12 cellular contexts compared by ENCODE assay signal in the genomic region with DNA sequence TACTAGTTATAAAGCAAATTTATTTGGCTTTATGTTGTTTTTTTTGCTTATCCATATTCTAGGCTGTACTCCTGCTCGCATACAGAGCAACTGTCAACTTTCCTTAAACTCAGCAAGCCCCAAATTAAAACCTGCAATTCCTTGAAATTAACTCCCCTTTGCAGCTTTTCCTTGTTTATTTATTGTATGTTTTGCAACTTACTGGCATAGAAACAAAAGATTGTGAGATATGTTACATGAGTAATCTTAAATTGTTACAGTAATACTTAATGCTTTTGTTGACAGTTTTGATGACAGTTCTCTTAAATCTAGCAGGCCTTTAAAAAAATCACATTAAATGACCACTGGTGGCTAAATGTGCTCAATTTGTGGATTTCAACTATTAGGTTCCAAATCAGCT. TPM values are rescaled to one million over a fixed set of nuclear protein-coding genes. Genes with fewer than 3 reads are reported as not detected.
DNase-seq lines count a peak whose midpoint lies in the region; ATAC-seq and TF ChIP-seq lines count a peak whose summit lies in the region.
"Had no signal": no experiment of that assay in that cellular context is flagged by ENCODE, and none has a peak within 500 bp of the region (broad histone marks: within the 10 kb centered on the region; RNA-seq: fewer than 3 reads in every experiment).

No MANE protein-coding gene starts in this region.

- H3K27ac Mint-ChIP-seq in CD8-positive, alpha-beta T cell: peak overlapping the region; percentile 57
- no peak overlapping the region for H3K27ac Mint-ChIP-seq in nephron progenitor cell

- no peaks in the 10 kb centered on the region for H4K20me1 ChIP-seq in OCI-LY1 (ENCODE audit: insufficient read depth, low read length)

- H3K9ac ChIP-seq in OCI-LY1 (ENCODE audit: low read length): no peak overlapping the region

- no peak overlapping the region for H3K27ac ChIP-seq in CD8-positive, alpha-beta T cell (ENCODE audit: low read depth, low read length)
- H3K27ac ChIP-seq in OCI-LY1 (ENCODE audit: low read depth, low read length, poor library complexity, severe bottlenecking) (no peak overlapping the region), dorsolateral prefrontal cortex (peak overlapping the region in 3 of 59 donors; percentile 18 to 40 (median 19))

- ATAC-seq in CD8-positive, alpha-beta T cell: no peak
- ATAC-seq in GM21423 (IDR thresholded peaks at IDR 0.05; ENCODE audit: unreplicated experiment): no peak

- no peak for TF ChIP-seq CTCF in CD8-positive, alpha-beta T cell (IDR thresholded peaks at IDR 0.05)
- TF ChIP-seq CTCF in OCI-LY1 (IDR thresholded peaks at IDR 0.05; ENCODE audit: low read length) (no peak), dorsolateral prefrontal cortex (IDR thresholded peaks at IDR 0.05 in 54 of 56, conservative IDR thresholded peaks at IDR 0.05 in 2 of 56; ENCODE audit: low read depth in 1 of 56, partially characterized antibody in 56 of 56) (no peak), nephron progenitor cell (IDR thresholded peaks at IDR 0.05) (no peak)

- H3K27me3 Mint-ChIP-seq in CD8-positive, alpha-beta T cell (ENCODE audit: low read depth): no peaks in the 10 kb centered on the region
- H3K27me3 Mint-ChIP-seq in nephron progenitor cell (ENCODE audit: low read depth, poor library complexity): peaks cover 4% of the 10 kb centered on the region

- H3K9me3 Mint-ChIP-seq in CD8-positive, alpha-beta T cell: no peaks in the 10 kb centered on the region
- H3K9me3 Mint-ChIP-seq in nephron progenitor cell: peaks cover 13% of the 10 kb centered on the region

- H2AFZ ChIP-seq in OCI-LY1 (ENCODE audit: low read length): no peak overlapping the region

- H3F3A ChIP-seq in OCI-LY1 (ENCODE audit: insufficient read depth, low read length): no peaks in the 10 kb centered on the region

- no peak overlapping the region for H3K4me3 ChIP-seq in CD8-positive, alpha-beta T cell (ENCODE audit: low read depth, low read length)
- H3K4me3 ChIP-seq in OCI-LY1 (ENCODE audit: low read depth, low read length, poor library complexity, severe bottlenecking): no peak overlapping the region
- H3K4me3 ChIP-seq in dorsolateral prefrontal cortex: peak overlapping the region in 43 of 59 donors; percentile 4 to 100 (median 97)

- peaks cover 76% of the 10 kb centered on the region for H3K36me3 Mint-ChIP-seq in CD8-positive, alpha-beta T cell
- peaks cover 49% of the 10 kb centered on the region for H3K36me3 Mint-ChIP-seq in nephron progenitor cell (ENCODE audit: low read depth)

- H3K9me2 ChIP-seq in OCI-LY1 (ENCODE audit: low read depth, low read length): no peaks in the 10 kb centered on the region

- H3K79me2 ChIP-seq in OCI-LY1 (ENCODE audit: insufficient read depth, low read length): peaks cover 76% of the 10 kb centered on the region

- H3K4me3 Mint-ChIP-seq in CD8-positive, alpha-beta T cell: peak overlapping the region; percentile 95
- peak overlapping the region; percentile 32 for H3K4me3 Mint-ChIP-seq in nephron progenitor cell

- CTCF ChIA-PET in CD8-positive, alpha-beta T cell (lab: Charles Lee): interaction anchor here (0.8 to 1.2 kb wide), 2 partner anchors 15 to 63 kb away, joined by 3 read pairs; no protein-coding TSS in a partner anchor

- peak overlapping the region; percentile 95 for H3K4me2 ChIP-seq in OCI-LY1 (ENCODE audit: low read length)

- peaks cover 22% of the 10 kb centered on the region for H3K36me3 ChIP-seq in CD8-positive, alpha-beta T cell (ENCODE audit: insufficient read depth, low read length)
- peaks cover 88% of the 10 kb centered on the region for H3K36me3 ChIP-seq in OCI-LY1 (ENCODE audit: insufficient read depth, low read length)

- H3K27me3 ChIP-seq in CD8-positive, alpha-beta T cell (ENCODE audit: insufficient read depth, low read length): no peaks in the 10 kb centered on the region
- no peaks in the 10 kb centered on the region for H3K27me3 ChIP-seq in OCI-LY1 (ENCODE audit: insufficient read depth, low read length)
- no peaks in the 10 kb centered on the region for H3K27me3 ChIP-seq in dorsolateral prefrontal cortex

- H3K4me1 ChIP-seq in CD8-positive, alpha-beta T cell (ENCODE audit: insufficient read depth, low read length): peaks cover 23% of the 10 kb centered on the region
- peaks cover 26% of the 10 kb centered on the region for H3K4me1 ChIP-seq in OCI-LY1 (ENCODE audit: insufficient read depth, low read length, severe bottlenecking)

- no peaks in the 10 kb centered on the region for H3K9me3 ChIP-seq in CD8-positive, alpha-beta T cell (ENCODE audit: low read length)
- H3K9me3 ChIP-seq in OCI-LY1 (ENCODE audit: low read length): no peaks in the 10 kb centered on the region

- POLR2A ChIA-PET in CD8-positive, alpha-beta T cell (lab: Charles Lee): interaction anchor here (1.4 kb wide), 2 partner anchors 10 to 16 kb away, joined by 3 to 4 read pairs; no protein-coding TSS in a partner anchor

- no peak for DNase-seq in CD8-positive, alpha-beta T cell
- DNase-seq in dorsolateral prefrontal cortex (no peak), nephron progenitor cell (no peak), NCI-H510A (lab: John Stamatoyannopoulos, UW) (no peak), NCI-H2227 treated with DMSO at 0.1 percent for 48 hours (lab: John Stamatoyannopoulos, UW) (no peak), NCI-H2029 (lab: John Stamatoyannopoulos, UW) (no peak)
- DNase-seq: activated gamma-delta T cell, erythroblast, Karpas-422, NCI-H748 treated with DMSO at 0.1 percent for 48 hours had no signal

- H3K4me1 Mint-ChIP-seq in CD8-positive, alpha-beta T cell (ENCODE audit: low read depth): peaks cover 51% of the 10 kb centered on the region
- H3K4me1 Mint-ChIP-seq in nephron progenitor cell: peaks cover 33% of the 10 kb centered on the region

- intact Hi-C loops in CD8-positive, alpha-beta T cell (cut with DNase I, micrococcal nuclease): loop anchor here in 1 of 2 experiments (1.0 to 10.0 kb wide), 2 partner anchors 8 to 694 kb away; partner anchors contain the start of gene CXorf38
- intact Hi-C loops in dorsolateral prefrontal cortex (cut with DNase I): loop anchor here (5.0 to 10.0 kb wide), 3 partner anchors 106 to 251 kb away; partner anchors contain the start of genes NYX (in 1 of the 2) and USP9X (in 1 of the 2)

RNA-seq across cellular contexts. Expression of gene DDX3X, which starts 4.5 kb away (rescaled TPM):
- 100 to 1,000 TPM; 643 to 648 TPM for total RNA-seq in CD8-positive, alpha-beta T cell
- 100 to 1,000 TPM; 125 to 336 (median 218) TPM for total RNA-seq in dorsolateral prefrontal cortex

Comparison
In these comparisons a context has a peak if more than half of its experiments do, and no peak if none do; other contexts are left out.
1. H3K4me3 ChIP-seq: peak in dorsolateral prefrontal cortex (43 of 59); none in CD8-positive, alpha-beta T cell (single experiment) and OCI-LY1 (single experiment).